In genomic region chr16:56450901-56451752, GRCh38 we compare ENCODE assay signal across 8 cellular contexts. TPM values are rescaled to one million over a fixed set of nuclear protein-coding genes. Genes with fewer than 3 reads are reported as not detected.
DNase-seq lines count a peak whose midpoint lies in the region; ATAC-seq lines count a peak whose summit lies in the region.

Gene NUDT21 (minus strand): TSS chr16:56451332. CDS start chr16:56451202, 130 bp downstream.
Gene OGFOD1 (plus strand): TSS chr16:56451554. CDS start chr16:56451613, 59 bp downstream.

- ATAC-seq in GM19351 (IDR thresholded peaks at IDR 0.05; ENCODE audit: unreplicated experiment) = peak; percentile 95
- peak; percentile 97 for ATAC-seq in HG03521 (IDR thresholded peaks at IDR 0.05; ENCODE audit: unreplicated experiment)
- peak; percentile 96 for ATAC-seq in left colon

- peak within 1 kb of the TSS; percentile 82 to 97 (median 88) for H3K4me3 ChIP-seq in BLaER1 treated with 17β-estradiol and CSF1 and Interleukin-3, amounts not matched to agents 10 nM and 100 nM

- no peaks in the 10 kb centered on the region for H3K27me3 ChIP-seq in BLaER1 treated with 17β-estradiol and CSF1 and Interleukin-3, amounts not matched to agents 10 nM and 100 nM

- H3K9me3 ChIP-seq in BLaER1 treated with 17β-estradiol and CSF1 and Interleukin-3, amounts not matched to agents 10 nM and 100 nM (replicated peaks in 1 of 11) = no peaks in the 10 kb centered on the region

- peaks cover 46 to 61% (median 49%) of the 10 kb centered on the region in 11 experiments for H3K36me3 ChIP-seq in BLaER1 treated with 17β-estradiol and CSF1 and Interleukin-3, amounts not matched to agents 10 nM and 100 nM

- H3K4me1 ChIP-seq in BLaER1 treated with 17β-estradiol and CSF1 and Interleukin-3, amounts not matched to agents 10 nM and 100 nM = peaks cover 25 to 41% (median 34%) of the 10 kb centered on the region in 10 experiments

- H3K4me2 ChIP-seq in BLaER1 treated with 17β-estradiol and CSF1 and Interleukin-3, amounts not matched to agents 10 nM and 100 nM = peak within 1 kb of the TSS; percentile 88 to 98 (median 95)

- peak within 1 kb of the TSS; percentile 55 to 89 (median 84) for H3K27ac ChIP-seq in BLaER1 treated with 17β-estradiol and CSF1 and Interleukin-3, amounts not matched to agents 10 nM and 100 nM

- DNase-seq in NCI-H748 (lab: John Stamatoyannopoulos, UW; ENCODE audit: unreplicated experiment) (peak; percentile 96), cortex of kidney (lab: John Stamatoyannopoulos, UW) (peak; percentile 47), left colon (peak; percentile 90 to 96)
- DNase-seq in activated CD4-positive, alpha-beta T cell treated with anti-CD3 and anti-CD28 coated beads, Interleukin-2, amount 50 U/mL, for 1 hour = peak; percentile 86
- peak; percentile 95 for DNase-seq in stimulated activated CD4-positive, alpha-beta T cell treated with anti-CD3 and anti-CD28 coated beads, Interleukin-1b, Interleukin-23, amount 100 ng/mL, for 48 hours

- intact Hi-C loops in left colon (cut with DNase I, micrococcal nuclease) = no loop called here

- H3K9ac ChIP-seq in BLaER1 treated with 17β-estradiol and CSF1 and Interleukin-3, amounts not matched to agents 10 nM and 100 nM = peak within 1 kb of the TSS; percentile 79 to 93 (median 90)

- peaks cover 0 to 65% (median 40%) of the 10 kb centered on the region in 11 experiments; a peak in 20 of 22 replicates for H4K20me1 ChIP-seq in BLaER1 treated with 17β-estradiol and CSF1 and Interleukin-3, amounts not matched to agents 10 nM and 100 nM

RNA-seq across cellular contexts. Expression of gene NUDT21, which starts in this region (rescaled TPM):
- total RNA-seq in left colon = 10 to 100 TPM; 68.5 to 77.9 TPM

RNA-seq across cellular contexts. Expression of gene OGFOD1, which starts in this region (rescaled TPM):
- total RNA-seq in left colon = 10 to 100 TPM; 15.9 to 16.5 TPM

Comparison
In these comparisons a context has a peak if more than half of its experiments do, and no peak if none do; other contexts are left out.
1. Peak in every context shown above with its lines: DNase-seq, ATAC-seq, H3K4me3 ChIP-seq and H3K27ac ChIP-seq.